8 cellular contexts compared by ENCODE assay signal in the genomic region with DNA sequence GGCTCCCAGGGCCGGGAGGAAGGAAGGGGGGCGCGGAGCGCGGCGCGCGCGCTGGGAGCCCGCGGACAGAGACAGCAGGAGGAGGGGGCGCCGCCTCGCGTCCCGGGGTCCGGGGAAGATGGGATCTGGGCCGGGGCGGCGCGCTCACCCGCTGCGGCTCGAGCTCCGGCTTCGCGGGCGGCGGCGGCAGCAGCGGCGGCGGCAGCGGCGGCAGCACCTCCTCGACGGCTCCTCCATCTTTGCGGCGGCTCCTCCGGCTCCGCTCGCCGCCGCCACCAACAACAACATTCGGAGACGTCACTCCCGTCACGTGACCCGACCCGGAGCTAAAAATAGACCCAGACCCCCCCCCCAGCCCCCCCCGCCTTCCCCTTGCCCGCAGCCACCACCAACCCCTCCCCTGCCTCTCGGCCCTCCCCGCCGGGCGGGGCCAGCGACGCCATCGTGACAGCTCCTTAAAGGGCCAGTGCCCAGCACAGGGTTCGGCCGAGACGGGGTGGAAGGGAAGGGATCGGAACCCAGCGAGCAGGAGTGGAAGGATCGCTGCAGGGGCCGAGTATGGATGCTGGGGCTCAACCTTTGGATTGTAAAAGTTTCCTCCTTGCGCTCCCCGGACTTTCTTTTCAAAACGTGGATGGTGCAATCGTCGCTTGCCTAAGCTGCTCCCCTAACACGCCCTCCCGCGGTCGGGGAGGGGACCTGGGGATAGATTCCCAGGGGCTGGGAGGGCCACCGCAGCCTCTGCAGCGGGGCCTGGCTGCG. TPM values are rescaled to one million over a fixed set of nuclear protein-coding genes. Genes with fewer than 3 reads are reported as not detected.
A peak's percentile ranks its signal among the peaks of the same experiment; 100 is the strongest.
DNase-seq lines count a peak whose midpoint lies in the region; ATAC-seq and TF ChIP-seq lines count a peak whose summit lies in the region.

A gene (minus strand): TSS at position 286 of the 762 bp plus-strand sequence. CDS start 6,126 bp downstream, outside the sequence.

- ATAC-seq in GM18498 (IDR thresholded peaks at IDR 0.05; ENCODE audit: unreplicated experiment) (peak; percentile 90), HG02938 (IDR thresholded peaks at IDR 0.05; ENCODE audit: unreplicated experiment) (peak; percentile 75), T-helper 17 cell (peak; percentile 96), left ventricle myocardium superior (peak; percentile 97), psoas muscle (peak; percentile 97 to 98 (median 98))

- H3K4me1 ChIP-seq in psoas muscle (peaks cover 42% of the 10 kb centered on the region), urinary bladder (ENCODE audit: insufficient read depth) (no peaks in the 10 kb centered on the region)

- H3K36me3 ChIP-seq in psoas muscle (ENCODE audit: insufficient read depth in 1 of 2, low read depth in 1 of 2), result no peaks in the 10 kb centered on the region
- no peaks in the 10 kb centered on the region for H3K36me3 ChIP-seq in urinary bladder (ENCODE audit: insufficient read depth)

- peak within 1 kb of the TSS; percentile 86 for H3K27ac Mint-ChIP-seq in T-helper 17 cell

- peak; percentile 53 for TF ChIP-seq CTCF in psoas muscle (IDR thresholded peaks at IDR 0.05)

- WGBS in psoas muscle, 3 donors, result 0 to 1% (median 0%) methylated on average over 19 to 78 of the region's 78 CpGs
- under 1% methylated on average over 78 of the region's 78 CpGs for WGBS in urinary bladder

- peak; percentile 92 for DNase-seq in NCI-H1694 treated with DMSO at 0.1 percent for 48 hours (lab: John Stamatoyannopoulos, UW)
- DNase-seq in T-helper 17 cell, result peak; percentile 90 to 94 (median 91)
- DNase-seq in amygdala (lab: John Stamatoyannopoulos, UW), result peak; percentile 27 to 99 (median 96)
- peak; percentile 98 for DNase-seq in left ventricle myocardium superior
- peak; percentile 96 to 98 for DNase-seq in psoas muscle

- peaks cover 30% of the 10 kb centered on the region for H3K4me1 Mint-ChIP-seq in T-helper 17 cell

- H3K4me3 ChIP-seq in psoas muscle (peak within 1 kb of the TSS; percentile 99), urinary bladder (ENCODE audit: low read depth, low read length) (peak within 1 kb of the TSS; percentile 97)

- peak within 1 kb of the TSS; percentile 93 for H3K4me3 Mint-ChIP-seq in T-helper 17 cell

- H3K36me3 Mint-ChIP-seq in T-helper 17 cell (ENCODE audit: low read depth), result no peaks in the 10 kb centered on the region

- no peaks in the 10 kb centered on the region for H3K27me3 ChIP-seq in psoas muscle (ENCODE audit: insufficient read depth in 3 of 3, low read length in 2 of 3)

- H3K27ac ChIP-seq in psoas muscle (peak within 1 kb of the TSS; percentile 95), urinary bladder (ENCODE audit: low read depth) (peak within 1 kb of the TSS; percentile 92)

- H3K9me3 ChIP-seq in T-helper 17 cell (ENCODE audit: control insufficient read depth, low read length, poor library complexity, severe bottlenecking) (no peaks in the 10 kb centered on the region), psoas muscle (no peaks in the 10 kb centered on the region)

- intact Hi-C loops in left ventricle myocardium superior (cut with micrococcal nuclease), result loop anchor here (10.0 kb wide), 1 partner anchor 59 kb away; a partner anchor contains a TSS
- intact Hi-C loops in psoas muscle (cut with DNase I), result no loop called here

- no peaks in the 10 kb centered on the region for H3K27me3 Mint-ChIP-seq in T-helper 17 cell

RNA-seq across cellular contexts. Expression of the gene that starts here (rescaled TPM):
- total RNA-seq in T-helper 17 cell (10 to 100 TPM; 83.6 to 96.5 TPM), left ventricle myocardium superior (81.4 TPM), psoas muscle (10 to 100 TPM; 24.4 to 75.6 (median 61.2) TPM), urinary bladder (26.9 TPM)
- polyA plus RNA-seq in psoas muscle (10 to 100 TPM in 2 of 3 donors, 1 to 10 TPM in 1; 8.8 to 35.8 (median 30.2) TPM), urinary bladder (43.3 TPM)

Comparison
In these comparisons a context has a peak if more than half of its experiments do, and no peak if none do; other contexts are left out.
1. Peak in every context shown above with its lines: DNase-seq, ATAC-seq, H3K4me3 ChIP-seq and H3K27ac ChIP-seq.